8 cellular contexts compared by ENCODE assay signal in genomic region chr12:42482820-42483533, GRCh38.
A peak's percentile ranks its signal among the peaks of the same experiment; 100 is the strongest.
DNase-seq lines count a peak whose midpoint lies in the region; ATAC-seq, FAIRE-seq and TF ChIP-seq lines count a peak whose summit lies in the region.

No MANE protein-coding gene starts in this region.

- peaks cover 9% of the 10 kb centered on the region for H3K4me1 Mint-ChIP-seq in central memory CD8-positive, alpha-beta T cell

- peak overlapping the region; percentile 55 to 88 (median 72) for H3K4me3 ChIP-seq in keratinocyte (ENCODE audit: control insufficient read depth in 2 of 3, extremely low read depth in 1 of 3, insufficient read depth in 2 of 3, low read depth in 1 of 3, low read length in 3 of 3)

- dilution Hi-C loops in keratinocyte (cut with MboI; ENCODE audit: extremely low pct_ligation_motif_present, low sequenced_read_pairs), result no loop called here

- no peak for FAIRE-seq in keratinocyte (lab: Jason Lieb, UNC)

- H3K27me3 ChIP-seq in keratinocyte (ENCODE audit: control insufficient read depth, extremely low read depth, insufficient read depth, low read length), result no peaks in the 10 kb centered on the region

- peak overlapping the region; percentile 76 for H3K9ac ChIP-seq in keratinocyte (ENCODE audit: control insufficient read depth, extremely low read depth, insufficient read depth, low read length)

- H3K4me1 ChIP-seq in keratinocyte (ENCODE audit: control insufficient read depth, extremely low read depth, insufficient read depth, low read length), result peaks cover 27% of the 10 kb centered on the region

- H3K9me3 ChIP-seq in keratinocyte (ENCODE audit: control insufficient read depth, low read depth, low read length), result no peaks in the 10 kb centered on the region

- no peaks in the 10 kb centered on the region for H3K36me3 ChIP-seq in keratinocyte (ENCODE audit: control insufficient read depth in 2 of 2, extremely low read depth in 1 of 2, insufficient read depth in 2 of 2, low read length in 2 of 2)

- H3K4me2 ChIP-seq in keratinocyte (ENCODE audit: control insufficient read depth, extremely low read depth, insufficient read depth, low read depth, low read length), result peak overlapping the region; percentile 94

- no peaks in the 10 kb centered on the region for H3K9me1 ChIP-seq in keratinocyte (ENCODE audit: control insufficient read depth, extremely low read depth, insufficient read depth, low read length)

- H3K27ac Mint-ChIP-seq in central memory CD8-positive, alpha-beta T cell (ENCODE audit: low read depth), result no peak overlapping the region

- no peaks in the 10 kb centered on the region for H3K9me3 Mint-ChIP-seq in central memory CD8-positive, alpha-beta T cell

- H3K27ac ChIP-seq in VCaP (peak overlapping the region; percentile 34; the same call in 1 of the 2 replicates), keratinocyte (ENCODE audit: control insufficient read depth, insufficient read depth, low read length) (peak overlapping the region; percentile 58)

- H3K36me3 Mint-ChIP-seq in central memory CD8-positive, alpha-beta T cell (ENCODE audit: insufficient read depth), result peaks cover 2% of the 10 kb centered on the region

- peak; percentile 97 for TF ChIP-seq CTCF in VCaP (conservative IDR thresholded peaks at IDR 0.05)
- peak; percentile 51 to 86 (median 82) for TF ChIP-seq CTCF in keratinocyte (optimal IDR thresholded peaks at IDR 0.05 in 1 of 3, IDR thresholded peaks at IDR 0.05 in 1 of 3, conservative IDR thresholded peaks at IDR 0.05 in 1 of 3; ENCODE audit: extremely low read depth in 1 of 3, insufficient read depth in 2 of 3, low read length in 3 of 3)

- peak overlapping the region; percentile 70 for H3K4me3 Mint-ChIP-seq in central memory CD8-positive, alpha-beta T cell

- H3K27me3 Mint-ChIP-seq in central memory CD8-positive, alpha-beta T cell, result peaks cover 90% of the 10 kb centered on the region

- DNase-seq in NCI-H1694 treated with DMSO at 0.1 percent for 48 hours (lab: John Stamatoyannopoulos, UW) (peak; percentile 5), NCI-H1694 (lab: John Stamatoyannopoulos, UW) (no peak), HCEC 1CT (peak; percentile 45), M059J (ENCODE audit: low read depth) (peak; percentile 64), keratinocyte (ENCODE audit: low read depth, low spot score) (no peak)
- peak; percentile 16 to 22 for DNase-seq in central memory CD8-positive, alpha-beta T cell (ENCODE audit: low spot score in 2 of 2)
- peak; percentile 37 for DNase-seq in stimulated activated CD4-positive, alpha-beta T cell treated with anti-CD3 and anti-CD28 coated beads, Interleukin-1b, Interleukin-23, amount 100 ng/mL, for 48 hours

- H2AFZ ChIP-seq in keratinocyte (ENCODE audit: control insufficient read depth, low read length), result peak overlapping the region; percentile 96

- peak; percentile 59 for ATAC-seq in central memory CD8-positive, alpha-beta T cell (replicated peaks; ENCODE audit: extremely low read depth, poor library complexity, severe bottlenecking)

- H4K20me1 ChIP-seq in keratinocyte (ENCODE audit: control insufficient read depth, extremely low read depth, insufficient read depth, low read length), result no peaks in the 10 kb centered on the region

- H3K79me2 ChIP-seq in keratinocyte (ENCODE audit: control insufficient read depth, insufficient read depth, low read length), result peaks cover 37% of the 10 kb centered on the region

Comparison
In these comparisons a context has a peak if more than half of its experiments do, and no peak if none do; other contexts are left out.
1. DNase-seq: peak in NCI-H1694 treated with DMSO at 0.1 percent for 48 hours (single experiment), HCEC 1CT (single experiment), M059J (single experiment), central memory CD8-positive, alpha-beta T cell (2 of 2) and stimulated activated CD4-positive, alpha-beta T cell treated with anti-CD3 and anti-CD28 coated beads, Interleukin-1b, Interleukin-23, amount 100 ng/mL, for 48 hours (single experiment); none in NCI-H1694 (single experiment) and keratinocyte (single experiment).